9 cellular contexts compared by ENCODE assay signal in the genomic region with DNA sequence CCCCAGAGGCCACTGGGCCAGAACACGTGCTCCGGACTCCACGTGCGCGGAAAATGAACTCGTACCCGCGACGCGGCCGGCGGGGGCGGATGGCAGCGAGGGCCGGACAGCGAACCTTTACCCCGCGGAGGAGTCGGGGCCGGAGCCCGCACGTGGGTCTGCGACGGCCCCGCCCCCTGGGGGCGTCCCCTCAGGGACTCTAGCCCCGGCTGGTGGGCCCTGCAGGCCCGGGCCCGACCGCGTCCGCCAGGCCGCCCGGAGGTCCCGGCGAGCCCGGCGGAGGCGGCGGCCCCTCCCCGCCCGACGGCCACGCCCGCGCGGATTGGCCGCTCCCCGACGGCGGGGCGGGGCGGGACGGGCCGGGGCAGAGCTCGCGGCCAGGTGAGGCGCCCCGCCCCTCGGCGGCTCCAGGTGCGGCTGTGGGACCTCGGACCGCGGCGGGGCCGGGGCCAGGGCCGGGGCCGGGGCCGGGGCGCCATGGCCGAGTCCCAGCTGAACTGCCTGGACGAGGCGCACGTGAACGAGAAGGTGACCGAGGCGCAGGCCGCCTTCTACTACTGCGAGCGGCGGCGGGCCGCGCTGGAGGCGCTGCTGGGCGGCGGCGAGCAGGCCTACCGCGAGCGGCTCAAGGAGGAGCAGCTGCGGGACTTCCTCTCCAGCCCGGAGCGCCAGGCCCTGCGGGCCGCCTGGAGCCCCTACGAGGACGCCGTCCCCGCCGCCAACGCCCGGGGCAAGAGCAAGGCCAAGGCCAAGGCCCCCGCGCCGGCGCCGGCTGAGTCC. TPM values are rescaled to one million over a fixed set of nuclear protein-coding genes. Genes with fewer than 3 reads are reported as not detected.
DNase-seq lines count a peak whose midpoint lies in the region; ATAC-seq, FAIRE-seq and TF ChIP-seq lines count a peak whose summit lies in the region.
"Had no signal": no experiment of that assay in that cellular context is flagged by ENCODE, and none has a peak within 500 bp of the region (broad histone marks: within the 10 kb centered on the region; RNA-seq: fewer than 3 reads in every experiment).

A gene (plus strand): TSS at position 389 of the 780 bp plus-strand sequence. CDS start 89 bp downstream, at position 478.

- no peak for FAIRE-seq in astrocyte (lab: Jason Lieb, UNC)

- intact Hi-C loops in right lobe of liver (cut with DNase I) = no loop called here

- H3K9me3 ChIP-seq in BLaER1 = no peaks in the 10 kb centered on the region; the same call in 1 of the 2 replicates
- H3K9me3 ChIP-seq in astrocyte (ENCODE audit: insufficient read depth, low read depth, low read length) = no peaks in the 10 kb centered on the region
- no peaks in the 10 kb centered on the region for H3K9me3 ChIP-seq in right lobe of liver
- no peaks in the 10 kb centered on the region for H3K9me3 ChIP-seq in tibial nerve
- H3K9me3 ChIP-seq: neutrophil had no signal

- H3K4me1 Mint-ChIP-seq in astrocyte (ENCODE audit: low read depth, unreplicated experiment) = peaks cover 27% of the 10 kb centered on the region

- H3K27me3 ChIP-seq in BLaER1 = peaks cover 24% of the 10 kb centered on the region
- H3K27me3 ChIP-seq in astrocyte (ENCODE audit: insufficient read depth, low read length) = peaks cover 12% of the 10 kb centered on the region
- H3K27me3 ChIP-seq in right lobe of liver = no peaks in the 10 kb centered on the region
- peaks cover 0 to 13% of the 10 kb centered on the region in 2 donors for H3K27me3 ChIP-seq in tibial nerve

- H3K27ac Mint-ChIP-seq in astrocyte (ENCODE audit: unreplicated experiment) = no peak within 1 kb of the TSS

- H3K36me3 ChIP-seq in BLaER1 = no peaks in the 10 kb centered on the region
- no peaks in the 10 kb centered on the region for H3K36me3 ChIP-seq in astrocyte (ENCODE audit: insufficient read depth, low read length)
- no peaks in the 10 kb centered on the region for H3K36me3 ChIP-seq in right lobe of liver
- no peaks in the 10 kb centered on the region for H3K36me3 ChIP-seq in tibial nerve
- H3K36me3 ChIP-seq: neutrophil had no signal

- no peaks in the 10 kb centered on the region for H3K36me3 Mint-ChIP-seq in astrocyte (ENCODE audit: low read depth, unreplicated experiment)

- no peaks in the 10 kb centered on the region for H3K9me3 Mint-ChIP-seq in astrocyte (ENCODE audit: unreplicated experiment)

- no peaks in the 10 kb centered on the region for H3K79me2 ChIP-seq in astrocyte (ENCODE audit: insufficient read depth, low read length)

- no peak within 1 kb of the TSS for H3K4me3 ChIP-seq in BLaER1
- no peak within 1 kb of the TSS for H3K4me3 ChIP-seq in astrocyte (ENCODE audit: insufficient read depth, low read depth, low read length)
- peak within 1 kb of the TSS; percentile 16 to 42 (median 34) for H3K4me3 ChIP-seq in right lobe of liver
- H3K4me3 ChIP-seq in tibial nerve = peak within 1 kb of the TSS; percentile 20 to 46 (median 36)

- ATAC-seq in right lobe of liver = peak in 1 of 4 donors; percentile 7
- ATAC-seq in GM21825 (IDR thresholded peaks at IDR 0.05; ENCODE audit: unreplicated experiment) = no peak

- H3K4me1 ChIP-seq in BLaER1 (peaks cover 14% of the 10 kb centered on the region), astrocyte (ENCODE audit: insufficient read depth, low read length) (peaks cover 12% of the 10 kb centered on the region), right lobe of liver (peaks cover 0 to 89% (median 26%) of the 10 kb centered on the region in 4 donors), tibial nerve (peaks cover 0 to 58% (median 36%) of the 10 kb centered on the region in 4 donors)

- no peaks in the 10 kb centered on the region for H4K20me1 ChIP-seq in BLaER1
- no peaks in the 10 kb centered on the region for H4K20me1 ChIP-seq in astrocyte (ENCODE audit: insufficient read depth, low read length)

- peak; percentile 50 for DNase-seq in NCI-H2196 treated with DMSO at 0.1 percent for 48 hours (lab: John Stamatoyannopoulos, UW; ENCODE audit: unreplicated experiment)
- no peak for DNase-seq in astrocyte (ENCODE audit: low read depth)
- DNase-seq in right lobe of liver = peak in 2 of 3 donors; percentile 29 to 69
- no peak for DNase-seq in tibial nerve (ENCODE audit: low spot score in 2 of 2)
- no peak for DNase-seq in SKM-1 (lab: John Stamatoyannopoulos, UW; ENCODE audit: unreplicated experiment)
- no peak for DNase-seq in NCI-H226

- TF ChIP-seq POLR2A in right lobe of liver (IDR thresholded peaks at IDR 0.05) = no peak
- no peak for TF ChIP-seq POLR2A in tibial nerve (IDR thresholded peaks at IDR 0.05)

- H3K27ac ChIP-seq in BLaER1 (no peak within 1 kb of the TSS), astrocyte (ENCODE audit: low read depth, low read length) (no peak within 1 kb of the TSS), right lobe of liver (peak within 1 kb of the TSS in 2 of 3 donors; percentile 86 to 88), tibial nerve (peak within 1 kb of the TSS; percentile 87 to 97 (median 94))
- H3K27ac ChIP-seq: neutrophil had no signal

- H2AFZ ChIP-seq in astrocyte (ENCODE audit: low read depth, low read length) = peak within 1 kb of the TSS; percentile 29

- WGBS in right lobe of liver (ENCODE audit: insufficient coverage, low coverage, low lambda C conversion rate, missing lambda C conversion rate) = 3% methylated on average over 5 of the region's 109 CpGs
- 7 to 52% methylated on average over 5 to 18 of the region's 109 CpGs for WGBS in tibial nerve, 2 donors

- no peak for TF ChIP-seq EP300 in tibial nerve (IDR thresholded peaks at IDR 0.05)

- TF ChIP-seq CTCF in astrocyte (IDR thresholded peaks at IDR 0.05; ENCODE audit: insufficient read depth, low read depth, low read length) = no peak
- TF ChIP-seq CTCF in right lobe of liver (IDR thresholded peaks at IDR 0.05) = no peak
- TF ChIP-seq CTCF in tibial nerve (IDR thresholded peaks at IDR 0.05) = no peak

- peak within 1 kb of the TSS; percentile 40 for H3K4me2 ChIP-seq in BLaER1
- H3K4me2 ChIP-seq in astrocyte (ENCODE audit: low read length) = peak within 1 kb of the TSS; percentile 45

- H3K9ac ChIP-seq in BLaER1 (no peak within 1 kb of the TSS), astrocyte (ENCODE audit: low read length) (no peak within 1 kb of the TSS)

- peaks cover 36% of the 10 kb centered on the region for H3K27me3 Mint-ChIP-seq in astrocyte (ENCODE audit: low read depth, unreplicated experiment)

- no peak within 1 kb of the TSS for H3K4me3 Mint-ChIP-seq in astrocyte (ENCODE audit: unreplicated experiment)

RNA-seq across cellular contexts. Expression of the gene that starts here (rescaled TPM):
- total RNA-seq in astrocyte (0.79 and 0.82 TPM in 2 replicates), right lobe of liver (1 to 10 TPM; 1.1 to 4.5 (median 1.6) TPM), tibial nerve (10 to 100 TPM in 2 of 4 donors, 1 to 10 TPM in 2; 8.2 to 11.2 (median 9.8) TPM)

Comparison
In these comparisons a context has a peak if more than half of its experiments do, and no peak if none do; other contexts are left out.
1. H3K27ac ChIP-seq: peak in right lobe of liver (2 of 3) and tibial nerve (4 of 4); none in BLaER1 (single experiment) and astrocyte (single experiment).
2. H3K4me3 ChIP-seq: peak in right lobe of liver (3 of 3) and tibial nerve (4 of 4); none in BLaER1 (single experiment) and astrocyte (single experiment).
3. DNase-seq: peak in NCI-H2196 treated with DMSO at 0.1 percent for 48 hours (single experiment) and right lobe of liver (2 of 3); none in astrocyte (single experiment), tibial nerve (0 of 2), SKM-1 (single experiment) and NCI-H226 (single experiment).